In the genomic region with DNA sequence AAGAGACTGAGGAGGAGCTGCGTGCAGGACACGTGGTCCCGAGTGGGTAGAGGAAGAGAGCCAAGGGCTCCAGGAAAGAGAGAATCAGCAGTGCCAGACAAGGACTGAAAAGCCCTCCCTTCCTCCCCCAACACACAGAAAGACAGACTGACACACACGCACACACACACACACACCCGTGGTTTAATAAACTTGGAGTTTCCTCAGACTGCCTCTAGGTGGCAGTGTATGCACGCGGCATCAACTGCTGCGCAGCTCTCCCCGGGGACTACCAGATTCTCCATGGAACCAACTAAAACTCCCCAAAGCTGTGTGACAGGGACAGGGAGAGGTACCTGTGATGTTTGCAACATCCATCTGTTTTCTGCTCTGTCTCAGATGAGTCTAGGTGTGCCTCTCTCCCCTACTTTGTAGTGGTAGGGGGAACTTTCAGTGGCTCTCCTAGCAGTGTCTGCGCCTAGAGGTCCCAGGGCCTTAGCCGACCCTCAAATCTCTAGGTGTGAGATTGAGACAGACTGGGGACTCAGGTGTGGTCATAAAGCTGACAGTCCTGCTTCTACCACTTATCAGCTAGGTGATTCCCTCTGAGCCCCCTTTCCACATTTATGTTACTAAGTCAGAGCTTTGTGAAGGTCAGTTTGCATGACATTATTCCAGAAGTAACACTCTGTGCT, we compare ENCODE assay signal across 8 cellular contexts. TPM values are rescaled to one million over a fixed set of nuclear protein-coding genes. Genes with fewer than 3 reads are reported as not detected.
A peak's percentile ranks its signal among the peaks of the same experiment; 100 is the strongest.
DNase-seq lines count a peak whose midpoint lies in the region; ATAC-seq and TF ChIP-seq lines count a peak whose summit lies in the region.

No MANE protein-coding gene starts in this region.

- peak; percentile 66 for DNase-seq in Calu3
- peak; percentile 56 for DNase-seq in activated effector memory CD4-positive, alpha-beta T cell treated with Interleukin-2 at 50 U/mL for 16 hours
- peak; percentile 69 for DNase-seq in fibroblast of the conjunctiva (ENCODE audit: low read depth)
- DNase-seq in osteoblast (ENCODE audit: insufficient read length, low spot score, missing footprints): peak; percentile 81
- no peak for DNase-seq in NCI-H187 treated with DMSO at 0.1 percent for 48 hours (lab: John Stamatoyannopoulos, UW)

- intact Hi-C loops in Calu3 (cut with micrococcal nuclease; ENCODE audit: unreplicated experiment): loop anchor here (1.0 to 5.0 kb wide), 4 partner anchors 60 to 218 kb away; no protein-coding TSS in a partner anchor

- no peak overlapping the region for H3K9ac ChIP-seq in OCI-LY3 (ENCODE audit: low read length)

- no peak overlapping the region for H2AFZ ChIP-seq in OCI-LY3 (ENCODE audit: low read depth, low read length)
- H2AFZ ChIP-seq in osteoblast (ENCODE audit: low read length): no peak overlapping the region

- H3K36me3 ChIP-seq in OCI-LY3 (replicated peaks; ENCODE audit: low read depth, low read length): no peaks in the 10 kb centered on the region
- no peaks in the 10 kb centered on the region for H3K36me3 ChIP-seq in osteoblast (ENCODE audit: insufficient read depth, low read length)

- H3K4me1 ChIP-seq in OCI-LY3 (ENCODE audit: low read length): peaks cover 25% of the 10 kb centered on the region
- no peaks in the 10 kb centered on the region for H3K4me1 ChIP-seq in osteoblast (ENCODE audit: insufficient read depth, low read length)

- H3K27me3 ChIP-seq in OCI-LY3 (ENCODE audit: low read depth, low read length) (peaks cover 25% of the 10 kb centered on the region), osteoblast (ENCODE audit: insufficient read depth, low read length) (peaks cover 5% of the 10 kb centered on the region)

- H3K4me3 ChIP-seq in OCI-LY3 (ENCODE audit: low read length) (no peak overlapping the region), osteoblast (ENCODE audit: insufficient read depth, low read length) (no peak overlapping the region)

- CTCF ChIA-PET in Calu3 (lab: Charles Lee): interaction anchor here (0.6 to 7.9 kb wide), 23 partner anchors 12 to 479 kb away, joined by 3 to 116 read pairs (median 4); a partner anchor contains a TSS

- H3K9me3 ChIP-seq in OCI-LY3 (ENCODE audit: insufficient read depth, low read length): no peaks in the 10 kb centered on the region
- H3K9me3 ChIP-seq in osteoblast (ENCODE audit: low read depth, low read length): no peaks in the 10 kb centered on the region

- H3K79me2 ChIP-seq in OCI-LY3 (ENCODE audit: low read length): no peaks in the 10 kb centered on the region
- no peaks in the 10 kb centered on the region for H3K79me2 ChIP-seq in osteoblast (ENCODE audit: insufficient read depth, low read length)

- no peak overlapping the region for H3K27ac Mint-ChIP-seq in Calu3 (ENCODE audit: unreplicated experiment)

- H3K9me3 Mint-ChIP-seq in Calu3 (ENCODE audit: low read depth, unreplicated experiment): no peaks in the 10 kb centered on the region

- ATAC-seq in GM19395 (IDR thresholded peaks at IDR 0.05; ENCODE audit: unreplicated experiment) (peak; percentile 85), HG03354 (IDR thresholded peaks at IDR 0.05; ENCODE audit: poor library complexity, severe bottlenecking, unreplicated experiment) (peak; percentile 85)

- H3K4me2 ChIP-seq in OCI-LY3 (ENCODE audit: low read length) (peak overlapping the region; percentile 25; the same call in 1 of the 2 replicates), osteoblast (ENCODE audit: insufficient read depth, low read length) (no peak overlapping the region)

- peaks cover 31% of the 10 kb centered on the region for H3K4me1 Mint-ChIP-seq in Calu3 (ENCODE audit: low read depth, unreplicated experiment)

- H3K27me3 Mint-ChIP-seq in Calu3 (ENCODE audit: unreplicated experiment): peaks cover 20% of the 10 kb centered on the region

- TF ChIP-seq CTCF in Calu3 (IDR thresholded peaks at IDR 0.05; ENCODE audit: unreplicated experiment) (peak; percentile 73), OCI-LY3 (IDR thresholded peaks at IDR 0.05; ENCODE audit: low read depth, low read length) (peak; percentile 69), osteoblast (IDR thresholded peaks at IDR 0.05; ENCODE audit: extremely low read depth, low read depth, low read length) (peak; percentile 95)

- BruUV-seq in Calu3 (replicated peaks; lab: Mats Ljungman, UMichigan): no TSS peak

- H3K4me3 Mint-ChIP-seq in Calu3 (ENCODE audit: low read depth, unreplicated experiment): no peak overlapping the region

- no peaks in the 10 kb centered on the region for H3K36me3 Mint-ChIP-seq in Calu3 (ENCODE audit: insufficient read depth, unreplicated experiment)

- H3K27ac ChIP-seq in OCI-LY3 (ENCODE audit: low read length) (no peak overlapping the region), osteoblast (ENCODE audit: low read depth, low read length) (no peak overlapping the region)

- H4K20me1 ChIP-seq in OCI-LY3 (ENCODE audit: insufficient read depth, low read length) (no peaks in the 10 kb centered on the region), osteoblast (ENCODE audit: insufficient read depth, low read length) (no peaks in the 10 kb centered on the region)

RNA-seq across cellular contexts. Expression of a gene that starts 9.3 kb away (rescaled TPM):
- total RNA-seq in Calu3 (2022) (98.6 and 116 TPM in 2 replicates), osteoblast (19.2 and 23.9 TPM in 2 replicates)

RNA-seq across cellular contexts. Expression of a gene that starts 36.4 kb away (rescaled TPM):
- total RNA-seq in Calu3 (2022): 61.4 and 67.2 TPM in 2 replicates
- 5.1 and 5.9 TPM in 2 replicates for total RNA-seq in osteoblast
